ENCODE assay signal across 18 cellular contexts in genomic region chr10:133008736-133009135, GRCh38.
DNase-seq lines count a peak whose midpoint lies in the region; ATAC-seq, FAIRE-seq and TF ChIP-seq lines count a peak whose summit lies in the region.
"Had no signal": no experiment of that assay in that cellular context is flagged by ENCODE, and none has a peak within 500 bp of the region (broad histone marks: within the 10 kb centered on the region; RNA-seq: fewer than 3 reads in every experiment).

No MANE protein-coding gene starts in this region.

- no peak overlapping the region for H3K27ac Mint-ChIP-seq in activated T-helper 2 cell treated with anti-CD3 and anti-CD28 coated beads, Interferon-gamma antibody, Interleukin-2, Interleukin-4, amounts not matched to agents 10 μg/mL and 5 μg/mL and 100 μg/mL, durations not matched to agents 14 hours and 24 hours and 36 hours
- H3K27ac Mint-ChIP-seq: CD4-positive, alpha-beta memory T cell had no signal

- intact Hi-C loops in activated T-helper 2 cell treated with anti-CD3 and anti-CD28 coated beads, Interferon-gamma antibody, Interleukin-2, Interleukin-4, amounts not matched to agents 10 μg/mL and 5 μg/mL and 100 μg/mL, durations not matched to agents 14 hours and 24 hours and 36 hours (cut with micrococcal nuclease), result no loop called here

- no peak for TF ChIP-seq RAD21 in A549 (conservative IDR thresholded peaks at IDR 0.05 in 1 of 2, IDR thresholded peaks at IDR 0.05 in 1 of 2)

- H3K27ac ChIP-seq in A549, result peak overlapping the region; percentile 72 to 75; a peak in 5 of 6 replicates
- H3K27ac ChIP-seq in esophagus (ENCODE audit: low read depth in 2 of 2, low read length in 1 of 2), result peak overlapping the region; percentile 18 to 42
- peak overlapping the region; percentile 86 to 92 for H3K27ac ChIP-seq in mucosa of rectum (ENCODE audit: low read depth in 2 of 2, low read length in 2 of 2)
- no peak overlapping the region for H3K27ac ChIP-seq in rectal smooth muscle tissue (ENCODE audit: low read depth, low read length)

- POLR2A ChIA-PET in A549 (lab: Yijun Ruan, JAX), result no interaction called here

- H3K27me3 Mint-ChIP-seq in activated T-helper 2 cell treated with anti-CD3 and anti-CD28 coated beads, Interferon-gamma antibody, Interleukin-2, Interleukin-4, amounts not matched to agents 10 μg/mL and 5 μg/mL and 100 μg/mL, durations not matched to agents 14 hours and 24 hours and 36 hours (ENCODE audit: low read depth), result no peaks in the 10 kb centered on the region

- H3K4me3 Mint-ChIP-seq in activated T-helper 2 cell treated with anti-CD3 and anti-CD28 coated beads, Interferon-gamma antibody, Interleukin-2, Interleukin-4, amounts not matched to agents 10 μg/mL and 5 μg/mL and 100 μg/mL, durations not matched to agents 14 hours and 24 hours and 36 hours (ENCODE audit: low read depth), result no peak overlapping the region
- H3K4me3 Mint-ChIP-seq: CD4-positive, alpha-beta memory T cell had no signal

- no peaks in the 10 kb centered on the region for H3K27me3 ChIP-seq in esophagus (ENCODE audit: control insufficient read depth in 1 of 2, insufficient read depth in 2 of 2, low read length in 2 of 2)
- no peaks in the 10 kb centered on the region for H3K27me3 ChIP-seq in mucosa of rectum (ENCODE audit: control insufficient read depth in 2 of 2, insufficient read depth in 2 of 2, low read length in 2 of 2)
- H3K27me3 ChIP-seq in rectal smooth muscle tissue (ENCODE audit: control insufficient read depth, insufficient read depth, low read length), result no peaks in the 10 kb centered on the region
- H3K27me3 ChIP-seq: BE2C had no signal

- no peaks in the 10 kb centered on the region for H3K4me1 Mint-ChIP-seq in activated T-helper 2 cell treated with anti-CD3 and anti-CD28 coated beads, Interferon-gamma antibody, Interleukin-2, Interleukin-4, amounts not matched to agents 10 μg/mL and 5 μg/mL and 100 μg/mL, durations not matched to agents 14 hours and 24 hours and 36 hours (ENCODE audit: low read depth)
- H3K4me1 Mint-ChIP-seq: CD4-positive, alpha-beta memory T cell had no signal

- TF ChIP-seq POLR2A in A549 (IDR thresholded peaks at IDR 0.05; ENCODE audit: low read length), result no peak

- CTCF ChIA-PET in A549 (lab: Yijun Ruan, JAX), result no interaction called here

- WGBS in A549 (ENCODE audit: missing lambda C conversion rate), result 85% methylated on average over 11 of the region's 11 CpGs
- WGBS in esophagus, 2 donors, result 86 to 89% methylated on average over 11 of the region's 11 CpGs

- DNase-seq in A549 (ENCODE audit: low read depth in 1 of 2, low spot score in 1 of 2), result no peak
- DNase-seq in globus pallidus (ENCODE audit: low spot score), result no peak
- no peak for DNase-seq in activated T-helper 2 cell treated with anti-CD3 and anti-CD28 coated beads, Interferon-gamma antibody, Interleukin-2, Interleukin-4, amounts not matched to agents 10 μg/mL and 5 μg/mL and 100 μg/mL, durations not matched to agents 14 hours and 24 hours and 36 hours (ENCODE audit: low spot score)
- DNase-seq: BE2C, EL, NCI-H1092 treated with DMSO at 0.1 percent for 48 hours, NCI-H2081 treated with DMSO at 0.1 percent for 48 hours, NCI-H446 treated with DMSO at 0.1 percent for 48 hours, SHP77 treated with DMSO at 0.1 percent for 48 hours had no signal

- no peaks in the 10 kb centered on the region for H3K9me3 Mint-ChIP-seq in activated T-helper 2 cell treated with anti-CD3 and anti-CD28 coated beads, Interferon-gamma antibody, Interleukin-2, Interleukin-4, amounts not matched to agents 10 μg/mL and 5 μg/mL and 100 μg/mL, durations not matched to agents 14 hours and 24 hours and 36 hours
- H3K9me3 Mint-ChIP-seq: CD4-positive, alpha-beta memory T cell had no signal

- H3K9ac ChIP-seq in mucosa of rectum (ENCODE audit: low read depth in 1 of 2, low read length in 2 of 2) (peak overlapping the region; percentile 24 to 65), rectal smooth muscle tissue (ENCODE audit: low read length) (no peak overlapping the region)

- H3K36me3 Mint-ChIP-seq in activated T-helper 2 cell treated with anti-CD3 and anti-CD28 coated beads, Interferon-gamma antibody, Interleukin-2, Interleukin-4, amounts not matched to agents 10 μg/mL and 5 μg/mL and 100 μg/mL, durations not matched to agents 14 hours and 24 hours and 36 hours (ENCODE audit: low read depth), result no peaks in the 10 kb centered on the region
- H3K36me3 Mint-ChIP-seq: CD4-positive, alpha-beta memory T cell had no signal

- H3K9me3 ChIP-seq in A549 (peaks cover 2% of the 10 kb centered on the region; the same call in 1 of the 3 replicates), esophagus (ENCODE audit: control insufficient read depth in 2 of 2, insufficient read depth in 1 of 2, low read depth in 1 of 2, low read length in 1 of 2) (peaks cover 0 to 6% of the 10 kb centered on the region in 2 donors), mucosa of rectum (ENCODE audit: control insufficient read depth in 2 of 2, low read length in 2 of 2) (no peaks in the 10 kb centered on the region)
- H3K9me3 ChIP-seq: BE2C had no signal

- ATAC-seq in A549 (peak in 1 of 2 experiments; percentile 27; a peak in 2 of 6 replicates), GM21423 (IDR thresholded peaks at IDR 0.05; ENCODE audit: unreplicated experiment) (no peak), HG02798 (IDR thresholded peaks at IDR 0.05; ENCODE audit: poor library complexity, unreplicated experiment) (no peak)
- ATAC-seq: GM12878 had no signal

- H3K4me2 ChIP-seq in A549, result peak overlapping the region; percentile 68

- H3K36me3 ChIP-seq in esophagus (ENCODE audit: control insufficient read depth in 2 of 2, insufficient read depth in 2 of 2, low read length in 1 of 2), result no peaks in the 10 kb centered on the region
- H3K36me3 ChIP-seq in mucosa of rectum (ENCODE audit: control insufficient read depth in 2 of 2, insufficient read depth in 2 of 2, low read length in 2 of 2), result no peaks in the 10 kb centered on the region
- H3K36me3 ChIP-seq in rectal smooth muscle tissue (ENCODE audit: control insufficient read depth, insufficient read depth, low read length), result no peaks in the 10 kb centered on the region
- H3K36me3 ChIP-seq: BE2C had no signal

- peaks cover 14% of the 10 kb centered on the region for H3K4me1 ChIP-seq in A549
- peaks cover 0 to 14% of the 10 kb centered on the region in 2 donors for H3K4me1 ChIP-seq in esophagus (ENCODE audit: control insufficient read depth in 2 of 2, insufficient read depth in 2 of 2, low read length in 1 of 2)
- H3K4me1 ChIP-seq in mucosa of rectum (ENCODE audit: control insufficient read depth in 2 of 2, insufficient read depth in 2 of 2, low read length in 2 of 2), result peaks cover 19 to 31% of the 10 kb centered on the region in 2 donors
- no peaks in the 10 kb centered on the region for H3K4me1 ChIP-seq in rectal smooth muscle tissue (ENCODE audit: control insufficient read depth, insufficient read depth, low read length)
- H3K4me1 ChIP-seq: BE2C had no signal

- no peak for TF ChIP-seq CTCF in A549 (IDR thresholded peaks at IDR 0.05)

- H3K4me3 ChIP-seq in A549, result no peak overlapping the region
- H3K4me3 ChIP-seq in esophagus (ENCODE audit: low read depth in 1 of 2, low read length in 2 of 2), result no peak overlapping the region
- H3K4me3 ChIP-seq in mucosa of rectum (ENCODE audit: low read length in 2 of 2), result peak overlapping the region; percentile 7 to 10
- H3K4me3 ChIP-seq in rectal smooth muscle tissue (ENCODE audit: low read length), result peak overlapping the region; percentile 8
- H3K4me3 ChIP-seq: GM12878 had no signal

- no peak for TF ChIP-seq EP300 in A549 (IDR thresholded peaks at IDR 0.05)

- no peak for FAIRE-seq in A549 (lab: Jason Lieb, UNC)
- FAIRE-seq: GM12878, GM19239, H1 had no signal

TF ChIP-seq in A549, 52 proteins besides CTCF, POLR2A, EP300 and RAD21:
- no peak for TF ChIP-seq HOXA7 (CRISPR knock-in tag; IDR thresholded peaks at IDR 0.05)

Comparison
In these comparisons a context has a peak if more than half of its experiments do, and no peak if none do; other contexts are left out.
1. H3K4me3 ChIP-seq: peak in mucosa of rectum (2 of 2) and rectal smooth muscle tissue (single experiment); none in A549 (single experiment) and esophagus (0 of 2).